Comparison of ENCODE assay signal across 22 cellular contexts in genomic region chr6:43966806-43967575, GRCh38.
DNase-seq lines count a peak whose midpoint lies in the region; FAIRE-seq and TF ChIP-seq lines count a peak whose summit lies in the region.
"Had no signal": no experiment of that assay in that cellular context is flagged by ENCODE, and none has a peak within 500 bp of the region (broad histone marks: within the 10 kb centered on the region; RNA-seq: fewer than 3 reads in every experiment).

No MANE protein-coding gene starts in this region.

- no peaks in the 10 kb centered on the region for H3K27me3 ChIP-seq in keratinocyte (ENCODE audit: control insufficient read depth, extremely low read depth, insufficient read depth, low read length)
- H3K27me3 ChIP-seq: BLaER1 had no signal

- no peaks in the 10 kb centered on the region for H3K79me2 ChIP-seq in keratinocyte (ENCODE audit: control insufficient read depth, insufficient read depth, low read length)

- peaks cover 18% of the 10 kb centered on the region for H3K4me1 ChIP-seq in keratinocyte (ENCODE audit: control insufficient read depth, extremely low read depth, insufficient read depth, low read length)

- no peaks in the 10 kb centered on the region for H3K36me3 Mint-ChIP-seq in activated CD4-positive, alpha-beta memory T cell treated with anti-CD3 and anti-CD28 coated beads, Interleukin-2, amount 10 ng/mL, durations not matched to agents 7 days and 5 days (ENCODE audit: low read depth)
- no peaks in the 10 kb centered on the region for H3K36me3 Mint-ChIP-seq in activated CD4-positive, alpha-beta memory T cell treated with anti-CD3 and anti-CD28 coated beads for 36 hours
- H3K36me3 Mint-ChIP-seq: CD8-positive, alpha-beta T cell had no signal

- FAIRE-seq in keratinocyte (lab: Jason Lieb, UNC): no peak
- FAIRE-seq: A204.1, G401.6, GM12891 had no signal

- POLR2A ChIA-PET in activated CD4-positive, alpha-beta memory T cell treated with anti-CD3 and anti-CD28 coated beads, Interleukin-2, amount 10 ng/mL, durations not matched to agents 7 days and 5 days (lab: Charles Lee): no interaction called here
- POLR2A ChIA-PET in activated CD4-positive, alpha-beta memory T cell treated with anti-CD3 and anti-CD28 coated beads for 36 hours (lab: Charles Lee): no interaction called here

- TF ChIP-seq CTCF in keratinocyte (optimal IDR thresholded peaks at IDR 0.05 in 1 of 3, IDR thresholded peaks at IDR 0.05 in 1 of 3, conservative IDR thresholded peaks at IDR 0.05 in 1 of 3; ENCODE audit: extremely low read depth in 1 of 3, insufficient read depth in 2 of 3, low read length in 3 of 3) (no peak), GM20000 (IDR thresholded peaks at IDR 0.05; ENCODE audit: extremely low read depth, missing control alignments) (no peak)

- peak; percentile 13 for DNase-seq in activated CD4-positive, alpha-beta memory T cell treated with anti-CD3 and anti-CD28 coated beads, Interleukin-2, amount 10 ng/mL, durations not matched to agents 7 days and 5 days
- DNase-seq in activated CD4-positive, alpha-beta memory T cell treated with anti-CD3 and anti-CD28 coated beads for 36 hours: no peak
- DNase-seq in MV-4-11 (lab: John Stamatoyannopoulos, UW) (peak; percentile 63), keratinocyte (ENCODE audit: low read depth, low spot score) (no peak), GM20000 (ENCODE audit: low spot score) (no peak), inferior parietal cortex (ENCODE audit: extremely low spot score) (no peak), NCI-H1105 (lab: John Stamatoyannopoulos, UW) (no peak)
- DNase-seq in stimulated activated CD8-positive, alpha-beta memory T cell treated with anti-CD3 and anti-CD28 coated beads, Interleukin-4, amount 100 ng/mL, for 48 hours: peak; percentile 7
- DNase-seq: DMS79 treated with DMSO at 0.1 percent for 48 hours, GOT3, HFFc6, Kasumi-1, NCI-H1436 treated with DMSO at 0.1 percent for 48 hours, NCI-H2081, NCI-H510A treated with DMSO at 0.1 percent for 48 hours, SHP77, SK-N-SH had no signal

- H3K4me2 ChIP-seq in keratinocyte (ENCODE audit: control insufficient read depth, extremely low read depth, insufficient read depth, low read depth, low read length): peak overlapping the region; percentile 13
- H3K4me2 ChIP-seq: BLaER1, SK-N-SH had no signal

- H4K20me1 ChIP-seq in keratinocyte (ENCODE audit: control insufficient read depth, extremely low read depth, insufficient read depth, low read length): no peaks in the 10 kb centered on the region
- H4K20me1 ChIP-seq: BLaER1 had no signal

- no peak overlapping the region for H3K4me3 Mint-ChIP-seq in activated CD4-positive, alpha-beta memory T cell treated with anti-CD3 and anti-CD28 coated beads, Interleukin-2, amount 10 ng/mL, durations not matched to agents 7 days and 5 days
- H3K4me3 Mint-ChIP-seq in activated CD4-positive, alpha-beta memory T cell treated with anti-CD3 and anti-CD28 coated beads for 36 hours: no peak overlapping the region
- H3K4me3 Mint-ChIP-seq: CD8-positive, alpha-beta T cell; HFFc6 had no signal

- no peaks in the 10 kb centered on the region for H3K4me1 Mint-ChIP-seq in activated CD4-positive, alpha-beta memory T cell treated with anti-CD3 and anti-CD28 coated beads, Interleukin-2, amount 10 ng/mL, durations not matched to agents 7 days and 5 days
- no peaks in the 10 kb centered on the region for H3K4me1 Mint-ChIP-seq in activated CD4-positive, alpha-beta memory T cell treated with anti-CD3 and anti-CD28 coated beads for 36 hours (ENCODE audit: low read depth)

- CTCF ChIA-PET in activated CD4-positive, alpha-beta memory T cell treated with anti-CD3 and anti-CD28 coated beads, Interleukin-2, amount 10 ng/mL, durations not matched to agents 7 days and 5 days (lab: Charles Lee): no interaction called here
- CTCF ChIA-PET in activated CD4-positive, alpha-beta memory T cell treated with anti-CD3 and anti-CD28 coated beads for 36 hours (lab: Charles Lee): interaction anchor here (1.2 kb wide), 1 partner anchor 192 kb away, joined by 3 read pairs; no protein-coding TSS in a partner anchor

- no peaks in the 10 kb centered on the region for H3K9me1 ChIP-seq in keratinocyte (ENCODE audit: control insufficient read depth, extremely low read depth, insufficient read depth, low read length)

- peaks cover under 1% of the 10 kb centered on the region for H3K27me3 Mint-ChIP-seq in activated CD4-positive, alpha-beta memory T cell treated with anti-CD3 and anti-CD28 coated beads, Interleukin-2, amount 10 ng/mL, durations not matched to agents 7 days and 5 days
- H3K27me3 Mint-ChIP-seq in activated CD4-positive, alpha-beta memory T cell treated with anti-CD3 and anti-CD28 coated beads for 36 hours: peaks cover 4% of the 10 kb centered on the region

- no peak overlapping the region for H3K27ac ChIP-seq in keratinocyte (ENCODE audit: control insufficient read depth, insufficient read depth, low read length)
- H3K27ac ChIP-seq: BLaER1 had no signal

- dilution Hi-C loops in keratinocyte (cut with MboI; ENCODE audit: extremely low pct_ligation_motif_present, low sequenced_read_pairs): no loop called here

- H3K27ac Mint-ChIP-seq in activated CD4-positive, alpha-beta memory T cell treated with anti-CD3 and anti-CD28 coated beads, Interleukin-2, amount 10 ng/mL, durations not matched to agents 7 days and 5 days: no peak overlapping the region
- H3K27ac Mint-ChIP-seq in activated CD4-positive, alpha-beta memory T cell treated with anti-CD3 and anti-CD28 coated beads for 36 hours: no peak overlapping the region
- H3K27ac Mint-ChIP-seq: CD8-positive, alpha-beta T cell; HFFc6 had no signal

- H3K4me3 ChIP-seq in keratinocyte (ENCODE audit: control insufficient read depth in 2 of 3, extremely low read depth in 1 of 3, insufficient read depth in 2 of 3, low read depth in 1 of 3, low read length in 3 of 3): no peak overlapping the region
- H3K4me3 ChIP-seq: BLaER1 had no signal

- no peaks in the 10 kb centered on the region for H3K36me3 ChIP-seq in keratinocyte (ENCODE audit: control insufficient read depth in 2 of 2, extremely low read depth in 1 of 2, insufficient read depth in 2 of 2, low read length in 2 of 2)
- H3K36me3 ChIP-seq: BLaER1 had no signal

- H3K9me3 Mint-ChIP-seq in activated CD4-positive, alpha-beta memory T cell treated with anti-CD3 and anti-CD28 coated beads, Interleukin-2, amount 10 ng/mL, durations not matched to agents 7 days and 5 days: no peaks in the 10 kb centered on the region
- H3K9me3 Mint-ChIP-seq in activated CD4-positive, alpha-beta memory T cell treated with anti-CD3 and anti-CD28 coated beads for 36 hours: no peaks in the 10 kb centered on the region
- H3K9me3 Mint-ChIP-seq: CD8-positive, alpha-beta T cell; HFFc6 had no signal

- no peak overlapping the region for H2AFZ ChIP-seq in keratinocyte (ENCODE audit: control insufficient read depth, low read length)

- H3K9me3 ChIP-seq in keratinocyte (ENCODE audit: control insufficient read depth, low read depth, low read length): no peaks in the 10 kb centered on the region
- H3K9me3 ChIP-seq: BLaER1, SK-N-SH had no signal

- intact Hi-C loops in activated CD4-positive, alpha-beta memory T cell treated with anti-CD3 and anti-CD28 coated beads for 36 hours (cut with micrococcal nuclease): no loop called here

- no peak overlapping the region for H3K9ac ChIP-seq in keratinocyte (ENCODE audit: control insufficient read depth, extremely low read depth, insufficient read depth, low read length)
- H3K9ac ChIP-seq: BLaER1, SK-N-SH had no signal

Comparison
In these comparisons a context has a peak if more than half of its experiments do, and no peak if none do; other contexts are left out.
1. DNase-seq: peak in activated CD4-positive, alpha-beta memory T cell treated with anti-CD3 and anti-CD28 coated beads, Interleukin-2, amount 10 ng/mL, durations not matched to agents 7 days and 5 days (single experiment), MV-4-11 (single experiment) and stimulated activated CD8-positive, alpha-beta memory T cell treated with anti-CD3 and anti-CD28 coated beads, Interleukin-4, amount 100 ng/mL, for 48 hours (single experiment); none in activated CD4-positive, alpha-beta memory T cell treated with anti-CD3 and anti-CD28 coated beads for 36 hours (single experiment), keratinocyte (single experiment), GM20000 (single experiment), inferior parietal cortex (single experiment) and NCI-H1105 (single experiment).